ENCODE assay signal across 17 cellular contexts in the genomic region with DNA sequence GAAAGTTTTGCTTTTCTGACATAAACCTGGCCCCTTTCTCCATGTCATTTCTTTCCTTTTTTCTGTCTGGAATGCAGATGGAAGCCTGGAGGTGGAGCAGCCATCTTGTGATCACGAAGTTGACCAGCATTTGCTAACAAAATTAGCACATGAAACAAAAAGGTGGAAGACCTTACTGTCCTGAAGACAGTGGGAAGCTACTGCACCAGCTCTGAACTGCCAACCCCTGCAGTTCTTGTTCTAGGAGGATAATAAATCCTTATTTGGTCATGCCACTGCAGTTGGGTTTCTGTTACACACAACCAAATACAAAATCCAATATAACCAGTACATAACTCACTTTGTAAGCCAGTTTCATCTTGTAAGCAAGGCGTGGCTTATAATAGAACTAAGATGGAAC.
"Had no signal": no experiment of that assay in that cellular context is flagged by ENCODE, and none has a peak within 500 bp of the region (broad histone marks: within the 10 kb centered on the region; RNA-seq: fewer than 3 reads in every experiment).

No MANE protein-coding gene starts in this region.

- H3K9me3 Mint-ChIP-seq: activated naive CD4-positive, alpha-beta T cell treated with anti-CD3 and anti-CD28 coated beads, Interleukin-2, amount 10 ng/mL, durations not matched to agents 7 days and 5 days; activated naive CD8-positive, alpha-beta T cell treated with anti-CD3 and anti-CD28 coated beads, Interleukin-2, amount 50 U/mL, for 24 hours had no signal

- H3K36me3 ChIP-seq: upper lobe of right lung had no signal

- H3K4me1 Mint-ChIP-seq: activated naive CD4-positive, alpha-beta T cell treated with anti-CD3 and anti-CD28 coated beads, Interleukin-2, amount 10 ng/mL, durations not matched to agents 7 days and 5 days; activated naive CD8-positive, alpha-beta T cell treated with anti-CD3 and anti-CD28 coated beads, Interleukin-2, amount 50 U/mL, for 24 hours had no signal

- H3K27ac Mint-ChIP-seq: activated naive CD4-positive, alpha-beta T cell treated with anti-CD3 and anti-CD28 coated beads, Interleukin-2, amount 10 ng/mL, durations not matched to agents 7 days and 5 days; activated naive CD8-positive, alpha-beta T cell treated with anti-CD3 and anti-CD28 coated beads, Interleukin-2, amount 50 U/mL, for 24 hours had no signal

- H3K4me1 ChIP-seq: left lung, stomach, testis, upper lobe of right lung had no signal

- H3K9me3 ChIP-seq: esophagus squamous epithelium, left lung, stomach, testis, upper lobe of right lung had no signal

- ATAC-seq: activated naive CD8-positive, alpha-beta T cell treated with anti-CD3 and anti-CD28 coated beads, Interleukin-2, amount 50 U/mL, for 24 hours; left lung; upper lobe of right lung had no signal

- H3K27me3 Mint-ChIP-seq: activated naive CD4-positive, alpha-beta T cell treated with anti-CD3 and anti-CD28 coated beads, Interleukin-2, amount 10 ng/mL, durations not matched to agents 7 days and 5 days; activated naive CD8-positive, alpha-beta T cell treated with anti-CD3 and anti-CD28 coated beads, Interleukin-2, amount 50 U/mL, for 24 hours had no signal

- H3K4me3 ChIP-seq: esophagus squamous epithelium, left lung, stomach, testis, upper lobe of right lung had no signal

- H3K27me3 ChIP-seq: esophagus squamous epithelium, left lung, stomach, testis, upper lobe of right lung had no signal

- DNase-seq: activated CD4-positive, alpha-beta T cell treated with anti-CD3 and anti-CD28 coated beads, Interleukin-2, amount 50 U/mL, for 1 hour; activated CD4-positive, CD25-positive, alpha-beta regulatory T cell treated with anti-CD3 and anti-CD28 coated beads, Interleukin-2, amount 50 U/mL, for 72 hours; activated CD8-positive, alpha-beta memory T cell treated with anti-CD3 and anti-CD28 coated beads, Interleukin-2, amount 50 U/mL, for 4 hours; activated effector memory CD4-positive, alpha-beta T cell treated with Interleukin-2 at 50 U/mL for 16 hours; activated naive CD4-positive, alpha-beta T cell treated with anti-CD3 and anti-CD28 coated beads, Interleukin-2, amount 10 ng/mL, durations not matched to agents 7 days and 5 days; activated naive CD8-positive, alpha-beta T cell treated with anti-CD3 and anti-CD28 coated beads, Interleukin-2, amount 50 U/mL, for 24 hours; activated T-cell treated with anti-CD3 and anti-CD28 coated beads, Interleukin-2, amount 50 U/mL, for 48 hours; anterior cingulate cortex; cortex of kidney; esophagus squamous epithelium; left lung; occipital lobe; retina; stomach; T-helper 1 cell; testis; upper lobe of right lung had no signal

- H3K27ac ChIP-seq: left lung, stomach, testis, upper lobe of right lung had no signal

- H3K4me3 Mint-ChIP-seq: activated naive CD4-positive, alpha-beta T cell treated with anti-CD3 and anti-CD28 coated beads, Interleukin-2, amount 10 ng/mL, durations not matched to agents 7 days and 5 days; activated naive CD8-positive, alpha-beta T cell treated with anti-CD3 and anti-CD28 coated beads, Interleukin-2, amount 50 U/mL, for 24 hours had no signal
